ENCODE assay signal across 8 cellular contexts in the genomic region with DNA sequence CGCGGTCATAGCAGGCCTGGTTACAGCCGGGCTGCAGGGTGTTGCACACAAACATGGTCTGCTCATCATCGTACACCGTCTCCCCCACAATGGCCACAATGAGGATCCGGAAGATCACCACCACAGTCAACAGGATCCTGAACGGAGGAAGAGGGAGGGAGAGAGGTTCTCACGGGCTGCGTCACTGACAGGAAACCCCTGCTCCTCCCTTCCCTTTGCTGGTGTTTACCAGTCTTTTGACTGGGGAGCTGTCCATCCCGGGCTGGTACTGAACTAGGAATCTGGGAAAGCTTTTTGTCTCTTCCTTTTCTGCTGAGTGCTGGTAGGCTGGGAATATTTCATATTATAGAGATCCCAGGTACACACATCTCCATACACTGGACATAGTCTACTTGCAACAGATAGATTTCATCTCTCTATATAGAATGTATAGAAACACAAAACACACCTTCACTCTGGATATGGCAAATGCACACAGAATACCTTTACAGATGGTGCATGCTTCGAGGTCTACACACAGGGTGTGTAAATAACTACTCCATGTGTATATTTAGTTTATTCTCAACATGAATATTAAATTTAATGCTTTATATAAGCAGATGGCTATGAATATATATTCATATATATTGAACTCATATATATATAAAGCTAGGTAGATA.
DNase-seq lines count a peak whose midpoint lies in the region; ATAC-seq and TF ChIP-seq lines count a peak whose summit lies in the region.

No MANE protein-coding gene starts in this region.

- DNase-seq in HCEC 1CT (peak; percentile 45), RWPE2 (ENCODE audit: low spot score) (no peak), fibroblast of mammary gland (ENCODE audit: low read depth) (peak; percentile 63), non-pigmented ciliary epithelial cell (ENCODE audit: low read depth) (peak; percentile 9)
- no peak for DNase-seq in T-helper 2 cell treated with Interferon-gamma antibody and Interleukin-4, amounts not matched to agents 5 μg/mL and 100 μg/mL, for 36 hours (ENCODE audit: low spot score)
- DNase-seq in activated CD4-positive, alpha-beta T cell treated with anti-CD3 and anti-CD28 coated beads, Interleukin-2, amount 50 U/mL, for 48 hours, result no peak

- no peak for TF ChIP-seq CTCF in RWPE2 (IDR thresholded peaks at IDR 0.05; ENCODE audit: poor library complexity, severe bottlenecking)
- no peak for TF ChIP-seq CTCF in fibroblast of mammary gland (conservative IDR thresholded peaks at IDR 0.05; ENCODE audit: control insufficient read depth, insufficient read depth, low read depth, low read length)

- peak; percentile 67 for ATAC-seq in RWPE2 (ENCODE audit: low read depth)
- ATAC-seq in GM18498 (IDR thresholded peaks at IDR 0.05; ENCODE audit: unreplicated experiment), result no peak
- ATAC-seq in GM21528 (IDR thresholded peaks at IDR 0.05; ENCODE audit: low FRiP score, unreplicated experiment), result no peak

- no peak overlapping the region for H3K27ac ChIP-seq in RWPE2 (ENCODE audit: poor library complexity, severe bottlenecking)

- no peaks in the 10 kb centered on the region for H3K36me3 Mint-ChIP-seq in T-helper 2 cell treated with Interferon-gamma antibody and Interleukin-4, amounts not matched to agents 5 μg/mL and 100 μg/mL, for 36 hours (ENCODE audit: low read depth)

- H3K4me3 ChIP-seq in RWPE2 (ENCODE audit: severe bottlenecking) (no peak overlapping the region), fibroblast of mammary gland (ENCODE audit: control insufficient read depth, low read depth, low read length) (no peak overlapping the region)

- H3K27me3 Mint-ChIP-seq in T-helper 2 cell treated with Interferon-gamma antibody and Interleukin-4, amounts not matched to agents 5 μg/mL and 100 μg/mL, for 36 hours (ENCODE audit: low read depth), result peaks cover 52% of the 10 kb centered on the region

- H3K4me1 Mint-ChIP-seq in T-helper 2 cell treated with Interferon-gamma antibody and Interleukin-4, amounts not matched to agents 5 μg/mL and 100 μg/mL, for 36 hours (ENCODE audit: low read depth), result peaks cover 1% of the 10 kb centered on the region

- no peaks in the 10 kb centered on the region for H3K36me3 ChIP-seq in RWPE2 (ENCODE audit: low read depth)

- H3K4me1 ChIP-seq in RWPE2 (ENCODE audit: insufficient read depth, poor library complexity, severe bottlenecking), result no peaks in the 10 kb centered on the region

- H3K27me3 ChIP-seq in RWPE2 (ENCODE audit: insufficient read depth, poor library complexity, severe bottlenecking), result peaks cover 81% of the 10 kb centered on the region

- no peaks in the 10 kb centered on the region for H3K9me3 Mint-ChIP-seq in T-helper 2 cell treated with Interferon-gamma antibody and Interleukin-4, amounts not matched to agents 5 μg/mL and 100 μg/mL, for 36 hours

- no peaks in the 10 kb centered on the region for H3K9me3 ChIP-seq in RWPE2 (ENCODE audit: severe bottlenecking)

- no peak overlapping the region for H3K27ac Mint-ChIP-seq in T-helper 2 cell treated with Interferon-gamma antibody and Interleukin-4, amounts not matched to agents 5 μg/mL and 100 μg/mL, for 36 hours

- H3K4me3 Mint-ChIP-seq in T-helper 2 cell treated with Interferon-gamma antibody and Interleukin-4, amounts not matched to agents 5 μg/mL and 100 μg/mL, for 36 hours, result no peak overlapping the region

Comparison
In these comparisons a context has a peak if more than half of its experiments do, and no peak if none do; other contexts are left out.
1. DNase-seq: peak in HCEC 1CT (single experiment), fibroblast of mammary gland (single experiment) and non-pigmented ciliary epithelial cell (single experiment); none in RWPE2 (single experiment), T-helper 2 cell treated with Interferon-gamma antibody and Interleukin-4, amounts not matched to agents 5 μg/mL and 100 μg/mL, for 36 hours (single experiment) and activated CD4-positive, alpha-beta T cell treated with anti-CD3 and anti-CD28 coated beads, Interleukin-2, amount 50 U/mL, for 48 hours (0 of 2).